In the genomic region with DNA sequence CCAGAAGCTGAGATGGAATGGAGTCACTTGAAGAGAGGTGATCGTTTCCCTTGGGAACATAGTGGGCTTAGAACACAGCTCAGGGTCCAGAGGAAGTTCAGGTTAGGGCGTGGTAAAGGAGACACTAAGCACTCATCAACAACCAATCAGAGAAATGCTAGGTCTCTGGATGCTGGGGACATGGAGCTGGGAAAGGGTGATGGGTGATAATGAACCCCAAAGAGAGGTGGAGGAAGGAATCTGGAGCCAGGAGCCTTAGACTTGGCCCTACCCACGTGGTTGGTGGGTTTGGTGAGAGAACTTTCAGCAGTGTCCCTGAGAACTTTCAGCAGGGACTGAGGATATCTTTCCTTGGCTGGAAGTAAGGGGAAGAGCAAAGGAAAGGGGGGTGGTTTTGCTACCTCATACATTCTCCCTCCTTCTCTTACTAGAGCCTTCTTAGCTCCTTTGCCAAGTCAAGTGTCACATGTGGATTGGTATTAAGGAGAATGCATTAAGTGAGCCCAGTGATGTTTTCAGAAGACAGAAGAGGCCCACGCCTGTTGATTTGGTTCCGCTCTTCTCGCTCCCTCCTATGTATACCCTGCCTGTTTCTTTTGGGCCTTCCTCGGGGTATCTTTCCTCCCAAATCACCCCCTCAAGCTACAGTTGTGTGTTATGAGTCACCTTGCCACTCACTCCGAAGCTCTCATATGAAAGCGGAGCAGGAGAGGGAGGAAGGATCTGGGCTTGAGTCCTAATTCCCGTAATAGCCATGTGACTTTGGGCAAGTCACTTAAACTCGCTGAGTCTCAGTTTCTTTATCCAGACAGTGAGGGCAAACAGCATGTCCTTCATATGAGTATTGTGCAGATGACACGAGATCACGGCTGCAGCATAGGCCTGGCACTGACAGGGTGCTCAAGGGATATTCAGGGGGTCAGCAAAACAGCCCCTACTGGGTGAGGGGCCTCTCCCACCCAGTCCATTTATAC, we compare ENCODE assay signal across 9 cellular contexts.
A peak's percentile ranks its signal among the peaks of the same experiment; 100 is the strongest.
DNase-seq lines count a peak whose midpoint lies in the region; ATAC-seq and TF ChIP-seq lines count a peak whose summit lies in the region.
"Had no signal": no experiment of that assay in that cellular context is flagged by ENCODE, and none has a peak within 500 bp of the region (broad histone marks: within the 10 kb centered on the region; RNA-seq: fewer than 3 reads in every experiment).

No MANE protein-coding gene starts in this region.

- no peak overlapping the region for H3K23ac ChIP-seq in mesenchymal stem cell (ENCODE audit: low read length in 2 of 2)

- H2AFZ ChIP-seq in mesenchymal stem cell (ENCODE audit: low read depth, low read length): no peak overlapping the region

- no peak overlapping the region for H2AK5ac ChIP-seq in mesenchymal stem cell (ENCODE audit: low read length, severe bottlenecking)

- H3K9me3 Mint-ChIP-seq in activated CD4-positive, alpha-beta T cell treated with anti-CD3 and anti-CD28 coated beads, Interleukin-2, amount 10 ng/mL, durations not matched to agents 24 days and 14 days: no peaks in the 10 kb centered on the region
- no peaks in the 10 kb centered on the region for H3K9me3 Mint-ChIP-seq in central memory CD8-positive, alpha-beta T cell

- H3K27ac Mint-ChIP-seq in activated CD4-positive, alpha-beta T cell treated with anti-CD3 and anti-CD28 coated beads, Interleukin-2, amount 10 ng/mL, durations not matched to agents 24 days and 14 days: peak overlapping the region; percentile 85
- peak overlapping the region; percentile 99 for H3K27ac Mint-ChIP-seq in central memory CD8-positive, alpha-beta T cell (ENCODE audit: low read depth)

- H4K91ac ChIP-seq in mesenchymal stem cell (ENCODE audit: low read length): no peak overlapping the region

- TF ChIP-seq CTCF in upper lobe of right lung (IDR thresholded peaks at IDR 0.05): no peak

- H3K4me1 ChIP-seq in mesenchymal stem cell (ENCODE audit: control insufficient read depth, insufficient read depth, low read depth, low read length) (peaks cover 22% of the 10 kb centered on the region), upper lobe of right lung (peaks cover 20% of the 10 kb centered on the region)

- H2BK5ac ChIP-seq in mesenchymal stem cell (ENCODE audit: low read depth, low read length, poor library complexity, severe bottlenecking): no peak overlapping the region

- peak; percentile 64 for DNase-seq in activated CD4-positive, alpha-beta T cell treated with anti-CD3 and anti-CD28 coated beads, Interleukin-2, amount 10 ng/mL, durations not matched to agents 24 days and 14 days
- no peak for DNase-seq in activated CD4-positive, alpha-beta T cell treated with anti-CD3 and anti-CD28 coated beads, Interleukin-2, amount 50 U/mL, for 48 hours
- DNase-seq in central memory CD8-positive, alpha-beta T cell (ENCODE audit: low spot score in 2 of 2): peak; percentile 40 to 57
- DNase-seq in mesenchymal stem cell (peak; percentile 93), upper lobe of right lung (no peak), AG08396 (ENCODE audit: low spot score) (no peak)
- DNase-seq in stimulated activated CD4-positive, alpha-beta T cell treated with anti-CD3 and anti-CD28 coated beads, Interleukin-1b, Interleukin-23, amount 100 ng/mL, for 48 hours: no peak
- DNase-seq: ACHN had no signal

- H3K27me3 Mint-ChIP-seq in activated CD4-positive, alpha-beta T cell treated with anti-CD3 and anti-CD28 coated beads, Interleukin-2, amount 10 ng/mL, durations not matched to agents 24 days and 14 days: no peaks in the 10 kb centered on the region
- H3K27me3 Mint-ChIP-seq in central memory CD8-positive, alpha-beta T cell: no peaks in the 10 kb centered on the region

- no peaks in the 10 kb centered on the region for H3K9me3 ChIP-seq in mesenchymal stem cell (ENCODE audit: control insufficient read depth, low read length)
- no peaks in the 10 kb centered on the region for H3K9me3 ChIP-seq in upper lobe of right lung

- no peak overlapping the region for H3K4me3 ChIP-seq in mesenchymal stem cell (ENCODE audit: insufficient read depth in 1 of 2, low read depth in 1 of 2, low read length in 2 of 2)
- H3K4me3 ChIP-seq in upper lobe of right lung: peak overlapping the region; percentile 72

- H3K18ac ChIP-seq in mesenchymal stem cell (ENCODE audit: low read depth in 1 of 2, low read length in 2 of 2): peak overlapping the region in 1 of 2 experiments; percentile 34

- peaks cover 0 to 28% of the 10 kb centered on the region in 2 experiments for H3K27me3 ChIP-seq in mesenchymal stem cell (ENCODE audit: control insufficient read depth in 1 of 2, insufficient read depth in 1 of 2, low read length in 2 of 2)
- H3K27me3 ChIP-seq in upper lobe of right lung: no peaks in the 10 kb centered on the region

- H2BK12ac ChIP-seq in mesenchymal stem cell (ENCODE audit: low read length in 2 of 2): peak overlapping the region; percentile 2 to 72

- H4K8ac ChIP-seq in mesenchymal stem cell (ENCODE audit: low read length): no peak overlapping the region

- no peak overlapping the region for H2BK15ac ChIP-seq in mesenchymal stem cell (ENCODE audit: low read depth, poor library complexity, severe bottlenecking)

- H3K79me1 ChIP-seq in mesenchymal stem cell (replicated peaks; ENCODE audit: low read length, poor library complexity, severe bottlenecking): peaks cover 5% of the 10 kb centered on the region

- peaks cover 25% of the 10 kb centered on the region for H3K36me3 Mint-ChIP-seq in activated CD4-positive, alpha-beta T cell treated with anti-CD3 and anti-CD28 coated beads, Interleukin-2, amount 10 ng/mL, durations not matched to agents 24 days and 14 days (ENCODE audit: low read depth)
- peaks cover 66% of the 10 kb centered on the region for H3K36me3 Mint-ChIP-seq in central memory CD8-positive, alpha-beta T cell (ENCODE audit: insufficient read depth)

- H3K4me2 ChIP-seq in mesenchymal stem cell (ENCODE audit: low read length, poor library complexity, severe bottlenecking): no peak overlapping the region

- H3K36me3 ChIP-seq in mesenchymal stem cell (ENCODE audit: control insufficient read depth in 1 of 2, insufficient read depth in 2 of 2, low read depth in 1 of 2, low read length in 2 of 2) (peaks cover 11% of the 10 kb centered on the region in 2 experiments), upper lobe of right lung (peaks cover 26% of the 10 kb centered on the region)

- no peak overlapping the region for H3K4me3 Mint-ChIP-seq in activated CD4-positive, alpha-beta T cell treated with anti-CD3 and anti-CD28 coated beads, Interleukin-2, amount 10 ng/mL, durations not matched to agents 24 days and 14 days
- peak overlapping the region; percentile 85 for H3K4me3 Mint-ChIP-seq in central memory CD8-positive, alpha-beta T cell

- peak overlapping the region in 1 of 2 experiments; percentile 46 for H3K4ac ChIP-seq in mesenchymal stem cell (ENCODE audit: low read depth in 1 of 2, low read length in 2 of 2)

- H3K14ac ChIP-seq in mesenchymal stem cell (ENCODE audit: low read length in 2 of 2): no peak overlapping the region

- H2BK120ac ChIP-seq in mesenchymal stem cell (ENCODE audit: low read depth, low read length): no peak overlapping the region

- H3K27ac ChIP-seq in mesenchymal stem cell (ENCODE audit: low read length, poor library complexity, severe bottlenecking) (no peak overlapping the region), upper lobe of right lung (peak overlapping the region; percentile 98)

- peak overlapping the region; percentile 63 for H3K9ac ChIP-seq in mesenchymal stem cell (ENCODE audit: low read length)

- intact Hi-C loops in activated CD4-positive, alpha-beta T cell treated with anti-CD3 and anti-CD28 coated beads, Interleukin-2, amount 10 ng/mL, durations not matched to agents 24 days and 14 days (cut with micrococcal nuclease): loop anchor here (10.0 kb wide), 1 partner anchor 112 kb away; a partner anchor contains a TSS
- intact Hi-C loops in upper lobe of right lung (cut with DNase I): loop anchor here (5.0 kb wide), 1 partner anchor 35 kb away; no protein-coding TSS in a partner anchor

- H3K4me1 Mint-ChIP-seq in activated CD4-positive, alpha-beta T cell treated with anti-CD3 and anti-CD28 coated beads, Interleukin-2, amount 10 ng/mL, durations not matched to agents 24 days and 14 days: peaks cover 47% of the 10 kb centered on the region
- peaks cover 61% of the 10 kb centered on the region for H3K4me1 Mint-ChIP-seq in central memory CD8-positive, alpha-beta T cell

- ATAC-seq in central memory CD8-positive, alpha-beta T cell (replicated peaks; ENCODE audit: extremely low read depth, poor library complexity, severe bottlenecking): peak; percentile 16
- ATAC-seq in upper lobe of right lung (peak; percentile 11), GM21360 (IDR thresholded peaks at IDR 0.05; ENCODE audit: unreplicated experiment) (no peak)

- WGBS in mesenchymal stem cell: 60% methylated on average over 6 of the region's 13 CpGs

Comparison
In these comparisons a context has a peak if more than half of its experiments do, and no peak if none do; other contexts are left out.
1. DNase-seq: peak in activated CD4-positive, alpha-beta T cell treated with anti-CD3 and anti-CD28 coated beads, Interleukin-2, amount 10 ng/mL, durations not matched to agents 24 days and 14 days (single experiment), central memory CD8-positive, alpha-beta T cell (2 of 2) and mesenchymal stem cell (single experiment); none in activated CD4-positive, alpha-beta T cell treated with anti-CD3 and anti-CD28 coated beads, Interleukin-2, amount 50 U/mL, for 48 hours (0 of 2), upper lobe of right lung (single experiment), stimulated activated CD4-positive, alpha-beta T cell treated with anti-CD3 and anti-CD28 coated beads, Interleukin-1b, Interleukin-23, amount 100 ng/mL, for 48 hours (single experiment) and AG08396 (single experiment).